Comparison of ENCODE assay signal across 15 cellular contexts in genomic region chr12:106790020-106790419, GRCh38. TPM values are rescaled to one million over a fixed set of nuclear protein-coding genes. Genes with fewer than 3 reads are reported as not detected.
DNase-seq lines count a peak whose midpoint lies in the region; ATAC-seq and TF ChIP-seq lines count a peak whose summit lies in the region.
"Had no signal": no experiment of that assay in that cellular context is flagged by ENCODE, and none has a peak within 500 bp of the region (broad histone marks: within the 10 kb centered on the region; RNA-seq: fewer than 3 reads in every experiment).

No MANE protein-coding gene starts in this region.

- 72% methylated on average over 2 of the region's 2 CpGs for WGBS in hepatocyte (ENCODE audit: low lambda C conversion rate, missing lambda C conversion rate)

- H3K4me3 ChIP-seq in Caco-2 (ENCODE audit: low read depth, low read length) (no peak overlapping the region), PC-3 (ENCODE audit: low read length) (no peak overlapping the region), hepatocyte (no peak overlapping the region), vagina (no peak overlapping the region)
- H3K4me3 ChIP-seq: MG63, thoracic aorta had no signal

- peak; percentile 27 to 33 for TF ChIP-seq CTCF in Caco-2 (IDR thresholded peaks at IDR 0.05; ENCODE audit: insufficient read depth in 1 of 2, low read depth in 1 of 2, low read length in 1 of 2, severe bottlenecking in 1 of 2, unreplicated experiment in 1 of 2)
- peak; percentile 8 for TF ChIP-seq CTCF in GM20000 (IDR thresholded peaks at IDR 0.05; ENCODE audit: extremely low read depth, missing control alignments)
- peak; percentile 60 for TF ChIP-seq CTCF in PC-3 (conservative IDR thresholded peaks at IDR 0.05; ENCODE audit: low read depth, low read length)
- TF ChIP-seq CTCF in hepatocyte (IDR thresholded peaks at IDR 0.05; ENCODE audit: poor library complexity), result peak; percentile 19
- TF ChIP-seq CTCF in vagina (IDR thresholded peaks at IDR 0.05), result no peak

- no peaks in the 10 kb centered on the region for H3K79me2 ChIP-seq in PC-3 (ENCODE audit: low read length)
- H3K79me2 ChIP-seq in hepatocyte, result no peaks in the 10 kb centered on the region

- TF ChIP-seq POLR2A in vagina (IDR thresholded peaks at IDR 0.05), result no peak

- no peaks in the 10 kb centered on the region for H3K27me3 Mint-ChIP-seq in Caco-2 (ENCODE audit: insufficient read depth, unreplicated experiment)
- H3K27me3 Mint-ChIP-seq: CD4-positive, alpha-beta T cell had no signal

- H3K27ac ChIP-seq in PC-3 (ENCODE audit: low read length) (no peak overlapping the region), hepatocyte (no peak overlapping the region), vagina (no peak overlapping the region)
- H3K27ac ChIP-seq: thoracic aorta had no signal

- H3K4me2 ChIP-seq in PC-3 (ENCODE audit: low read length) (no peak overlapping the region), hepatocyte (no peak overlapping the region)

- peaks cover 20% of the 10 kb centered on the region for H3K9me3 Mint-ChIP-seq in Caco-2 (ENCODE audit: unreplicated experiment)
- H3K9me3 Mint-ChIP-seq: CD4-positive, alpha-beta T cell had no signal

- DNase-seq in Caco-2 (no peak), GM20000 (ENCODE audit: low spot score) (no peak), PC-3 (peak; percentile 28), hepatocyte (ENCODE audit: low spot score) (no peak), dedifferentiated amniotic fluid mesenchymal stem cell (ENCODE audit: extremely low spot score) (no peak), NOMO-1 treated with DMSO at 0.1 percent for 48 hours (lab: John Stamatoyannopoulos, UW; ENCODE audit: unreplicated experiment) (no peak), vagina (ENCODE audit: extremely low spot score in 2 of 2) (no peak)
- no peak for DNase-seq in activated T-cell treated with anti-CD3 and anti-CD28 coated beads, Interleukin-2, amount 50 U/mL, for 48 hours
- DNase-seq: activated CD4-positive, CD25-positive, alpha-beta regulatory T cell treated with anti-CD3 and anti-CD28 coated beads, Interleukin-2, amount 50 U/mL, for 72 hours; CD4-positive, alpha-beta T cell; foreskin melanocyte; MG63; naive B cell; NK-92 treated with Interleukin-12 subunit alpha and Interleukin-12 subunit beta, amount 100 ng/mL, for 24 hours had no signal

- H3K4me1 ChIP-seq in Caco-2 (no peaks in the 10 kb centered on the region), PC-3 (ENCODE audit: insufficient read depth, low read length) (no peaks in the 10 kb centered on the region), hepatocyte (ENCODE audit: insufficient read depth) (no peaks in the 10 kb centered on the region), vagina (no peaks in the 10 kb centered on the region)

- H3K27ac Mint-ChIP-seq in Caco-2 (ENCODE audit: unreplicated experiment), result no peak overlapping the region
- H3K27ac Mint-ChIP-seq: CD4-positive, alpha-beta T cell had no signal

- POLR2A ChIA-PET in Caco-2 (lab: Charles Lee) (interaction anchor here (0.6 kb wide), 1 partner anchor 16 kb away, joined by 3 read pairs; the partner anchor contains the start of gene RIC8B), PC-3 (lab: Charles Lee; ENCODE audit: unreplicated experiment) (interaction anchor here (0.5 kb wide), 1 partner anchor 10 kb away, joined by 3 read pairs; no protein-coding TSS in a partner anchor)

- no peak overlapping the region for H3K4me3 Mint-ChIP-seq in Caco-2 (ENCODE audit: unreplicated experiment)
- H3K4me3 Mint-ChIP-seq: CD4-positive, alpha-beta T cell; naive B cell had no signal

- H3K9me2 ChIP-seq in PC-3 (replicated peaks; ENCODE audit: low read length) (no peaks in the 10 kb centered on the region), hepatocyte (replicated peaks; ENCODE audit: insufficient read depth) (no peaks in the 10 kb centered on the region)

- H3K36me3 ChIP-seq in Caco-2 (ENCODE audit: control insufficient read depth, insufficient read depth, low read length) (no peaks in the 10 kb centered on the region), PC-3 (ENCODE audit: low read depth, low read length) (peaks cover 24% of the 10 kb centered on the region), hepatocyte (replicated peaks; ENCODE audit: insufficient read depth, low read depth) (no peaks in the 10 kb centered on the region), vagina (peaks cover 0 to 4% of the 10 kb centered on the region in 2 donors)

- H3K9ac ChIP-seq in PC-3 (ENCODE audit: low read length), result no peak overlapping the region

- no peaks in the 10 kb centered on the region for H3F3A ChIP-seq in PC-3 (ENCODE audit: low read length, unreplicated experiment)

- CTCF ChIA-PET in Caco-2 (lab: Charles Lee) (interaction anchor here (1.5 kb wide), 1 partner anchor 432 kb away, joined by 3 read pairs; the partner anchor contains the start of gene POLR3B), PC-3 (lab: Charles Lee) (interaction anchor here (0.6 kb wide), 1 partner anchor 54 kb away, joined by 4 read pairs; no protein-coding TSS in a partner anchor)

- H3K27me3 ChIP-seq in Caco-2 (replicated peaks; ENCODE audit: control insufficient read depth, insufficient read depth, low read length), result no peaks in the 10 kb centered on the region
- no peaks in the 10 kb centered on the region for H3K27me3 ChIP-seq in PC-3 (ENCODE audit: low read length)
- no peaks in the 10 kb centered on the region for H3K27me3 ChIP-seq in hepatocyte
- H3K27me3 ChIP-seq in vagina, result no peaks in the 10 kb centered on the region
- H3K27me3 ChIP-seq: MG63 had no signal

- H4K20me1 ChIP-seq in PC-3 (ENCODE audit: low read length) (no peaks in the 10 kb centered on the region), hepatocyte (ENCODE audit: insufficient read depth, poor library complexity, severe bottlenecking) (no peaks in the 10 kb centered on the region)

- peak; percentile 61; the same call in 1 of the 2 replicates for ATAC-seq in PC-3

- H2AFZ ChIP-seq in PC-3 (ENCODE audit: low read length) (no peak overlapping the region), hepatocyte (no peak overlapping the region)

- H3K9me3 ChIP-seq in Caco-2 (no peaks in the 10 kb centered on the region), PC-3 (ENCODE audit: low read length) (no peaks in the 10 kb centered on the region), hepatocyte (ENCODE audit: low read depth) (no peaks in the 10 kb centered on the region), vagina (no peaks in the 10 kb centered on the region)
- H3K9me3 ChIP-seq: MG63, thoracic aorta had no signal

- peaks cover 8% of the 10 kb centered on the region for H3K4me1 Mint-ChIP-seq in Caco-2 (ENCODE audit: low read depth, unreplicated experiment)
- H3K4me1 Mint-ChIP-seq: naive B cell had no signal

- H3K36me3 Mint-ChIP-seq in Caco-2 (ENCODE audit: insufficient read depth, unreplicated experiment), result peaks cover 10% of the 10 kb centered on the region

- BruUV-seq in Caco-2 (replicated peaks; lab: Mats Ljungman, UMichigan) (no TSS peak), PC-3 (replicated peaks; lab: Mats Ljungman, UMichigan) (no TSS peak)

- intact Hi-C loops in Caco-2 (cut with micrococcal nuclease; ENCODE audit: unreplicated experiment) (loop anchor here (2.0 kb wide), 1 partner anchor 15 kb away; the partner anchor contains the start of gene RIC8B), PC-3 (cut with micrococcal nuclease) (no loop called here), vagina (cut with DNase I) (no loop called here)

RNA-seq across cellular contexts. Expression of gene RIC8B, which starts 15.5 kb away (rescaled TPM):
- total RNA-seq in Caco-2 (2022), result 7.8 and 7.9 TPM in 2 replicates
- 8.6 and 8.8 TPM in 2 replicates for total RNA-seq in PC-3 (2014; rRNA removed)
- 10.6 and 13.3 TPM in 2 replicates for total RNA-seq in hepatocyte
- 5.4 and 8.8 TPM in 2 replicates for polyA plus RNA-seq in hepatocyte
- total RNA-seq in vagina, result 11.8 TPM

Comparison
In these comparisons a context has a peak if more than half of its experiments do, and no peak if none do; other contexts are left out.
1. CTCF ChIP-seq: peak in Caco-2 (2 of 2), GM20000 (single experiment), PC-3 (single experiment) and hepatocyte (single experiment); none in vagina (0 of 3).